8 cellular contexts compared by ENCODE assay signal in the genomic region with DNA sequence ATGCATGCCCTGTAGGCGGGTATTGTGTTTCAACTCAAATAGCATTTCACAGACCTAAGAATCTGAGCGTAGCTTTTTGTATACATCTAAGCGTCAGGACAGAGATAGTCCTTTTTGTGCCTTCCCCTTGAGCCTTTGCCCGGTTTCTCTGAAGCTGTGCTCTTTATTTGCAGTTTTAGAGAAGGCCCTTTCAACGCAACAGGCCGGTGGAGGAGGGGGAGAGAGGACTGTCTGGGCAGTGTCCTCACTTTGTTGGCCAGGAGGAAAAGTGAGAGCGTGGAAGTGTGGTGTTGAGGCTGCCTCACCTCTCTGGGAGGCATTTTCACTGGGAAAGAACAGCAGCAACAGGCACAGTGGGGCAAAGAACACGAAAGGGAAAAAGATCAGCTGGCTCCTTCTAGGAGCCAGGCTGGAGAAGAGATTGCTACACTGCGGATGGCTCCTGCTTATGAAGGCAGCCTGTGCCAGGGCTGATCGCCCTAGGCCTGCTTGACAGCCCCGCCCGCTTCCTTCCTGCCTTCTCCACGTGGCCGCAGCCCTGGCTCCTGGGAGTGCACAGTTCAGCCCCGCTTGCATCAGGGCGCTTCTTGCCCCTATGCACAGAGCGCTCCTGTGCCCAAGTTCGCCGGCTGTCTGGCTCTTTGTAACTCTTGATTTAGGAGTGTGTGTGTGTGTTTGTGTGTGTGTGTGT.
DNase-seq lines count a peak whose midpoint lies in the region; ATAC-seq and TF ChIP-seq lines count a peak whose summit lies in the region.

No MANE protein-coding gene starts in this region.

- no peak overlapping the region for H3K14ac ChIP-seq in mesenchymal stem cell (ENCODE audit: low read length in 2 of 2)

- H3K36me3 Mint-ChIP-seq in nephron progenitor cell (ENCODE audit: low read depth) = no peaks in the 10 kb centered on the region
- no peaks in the 10 kb centered on the region for H3K36me3 Mint-ChIP-seq in naive thymus-derived CD8-positive, alpha-beta T cell

- no peak overlapping the region for H2BK15ac ChIP-seq in mesenchymal stem cell (ENCODE audit: low read depth, poor library complexity, severe bottlenecking)

- H3K27ac ChIP-seq in mesenchymal stem cell (ENCODE audit: low read length, poor library complexity, severe bottlenecking) = no peak overlapping the region

- no peak overlapping the region for H2BK12ac ChIP-seq in mesenchymal stem cell (ENCODE audit: low read length in 2 of 2)

- H4K20me1 ChIP-seq in Loucy (ENCODE audit: insufficient read depth, low read length, poor library complexity, severe bottlenecking) = no peaks in the 10 kb centered on the region

- H4K91ac ChIP-seq in mesenchymal stem cell (ENCODE audit: low read length) = no peak overlapping the region

- no peaks in the 10 kb centered on the region for H3K79me2 ChIP-seq in Loucy (ENCODE audit: insufficient read depth, low read length)

- H2AK5ac ChIP-seq in mesenchymal stem cell (ENCODE audit: low read length, severe bottlenecking) = no peak overlapping the region

- no peak overlapping the region for H3K4ac ChIP-seq in mesenchymal stem cell (ENCODE audit: low read depth in 1 of 2, low read length in 2 of 2)

- H3K36me3 ChIP-seq in Loucy (ENCODE audit: insufficient read depth, low read length) = no peaks in the 10 kb centered on the region
- no peaks in the 10 kb centered on the region for H3K36me3 ChIP-seq in mesenchymal stem cell (ENCODE audit: control insufficient read depth in 1 of 2, insufficient read depth in 2 of 2, low read depth in 1 of 2, low read length in 2 of 2)

- H3F3A ChIP-seq in Loucy (ENCODE audit: low read depth) = no peaks in the 10 kb centered on the region

- 39% methylated on average over 19 of the region's 19 CpGs for WGBS in mesenchymal stem cell

- H3K27me3 Mint-ChIP-seq in nephron progenitor cell (ENCODE audit: low read depth, poor library complexity) = peaks cover 29% of the 10 kb centered on the region
- peaks cover 12 to 55% (median 32%) of the 10 kb centered on the region in 5 donors for H3K27me3 Mint-ChIP-seq in naive thymus-derived CD8-positive, alpha-beta T cell

- H3K4me1 ChIP-seq in Loucy (ENCODE audit: insufficient read depth, low read length, poor library complexity, severe bottlenecking) = peaks cover 41% of the 10 kb centered on the region
- peaks cover 10% of the 10 kb centered on the region for H3K4me1 ChIP-seq in mesenchymal stem cell (ENCODE audit: control insufficient read depth, insufficient read depth, low read depth, low read length)

- H3K79me1 ChIP-seq in mesenchymal stem cell (replicated peaks; ENCODE audit: low read length, poor library complexity, severe bottlenecking) = no peaks in the 10 kb centered on the region

- H3K9ac ChIP-seq in Loucy (ENCODE audit: low read depth, low read length, poor library complexity, severe bottlenecking) (peak overlapping the region; percentile 47), mesenchymal stem cell (ENCODE audit: low read length) (no peak overlapping the region)

- no peaks in the 10 kb centered on the region for H3K9me3 ChIP-seq in Loucy (ENCODE audit: insufficient read depth, low read depth, low read length)
- no peaks in the 10 kb centered on the region for H3K9me3 ChIP-seq in mesenchymal stem cell (ENCODE audit: control insufficient read depth, low read length)

- H2BK5ac ChIP-seq in mesenchymal stem cell (ENCODE audit: low read depth, low read length, poor library complexity, severe bottlenecking) = no peak overlapping the region

- no peak overlapping the region for H4K8ac ChIP-seq in mesenchymal stem cell (ENCODE audit: low read length)

- H3K4me2 ChIP-seq in Loucy (ENCODE audit: low read depth, low read length, poor library complexity, severe bottlenecking) (peak overlapping the region; percentile 52), mesenchymal stem cell (ENCODE audit: low read length, poor library complexity, severe bottlenecking) (no peak overlapping the region)

- H3K4me3 ChIP-seq in Loucy (ENCODE audit: low read length, poor library complexity, severe bottlenecking) = no peak overlapping the region
- no peak overlapping the region for H3K4me3 ChIP-seq in mesenchymal stem cell (ENCODE audit: insufficient read depth in 1 of 2, low read depth in 1 of 2, low read length in 2 of 2)

- H3K18ac ChIP-seq in mesenchymal stem cell (ENCODE audit: low read depth in 1 of 2, low read length in 2 of 2) = no peak overlapping the region

- H3K27me3 ChIP-seq in Loucy (ENCODE audit: insufficient read depth, low read length, poor library complexity, severe bottlenecking) (no peaks in the 10 kb centered on the region), mesenchymal stem cell (ENCODE audit: control insufficient read depth in 1 of 2, insufficient read depth in 1 of 2, low read length in 2 of 2) (peaks cover 15 to 21% of the 10 kb centered on the region in 2 experiments)

- H3K23ac ChIP-seq in mesenchymal stem cell (ENCODE audit: low read length in 2 of 2) = no peak overlapping the region

- no peaks in the 10 kb centered on the region for H3K9me2 ChIP-seq in Loucy (replicated peaks; ENCODE audit: low read depth, low read length)

- no peaks in the 10 kb centered on the region for H3K9me3 Mint-ChIP-seq in nephron progenitor cell
- peaks cover 0 to 3% (median 0%) of the 10 kb centered on the region in 9 donors for H3K9me3 Mint-ChIP-seq in naive thymus-derived CD8-positive, alpha-beta T cell

- DNase-seq in C1 segment of cervical spinal cord (lab: John Stamatoyannopoulos, UW) = peak in 9 of 14 donors; percentile 6 to 69 (median 20)
- DNase-seq in fibroblast of the conjunctiva (ENCODE audit: low read depth) = peak; percentile 3
- peak; percentile 44 for DNase-seq in nephron progenitor cell
- DNase-seq in naive thymus-derived CD8-positive, alpha-beta T cell = no peak
- no peak for DNase-seq in GOT3 (lab: John Stamatoyannopoulos, UW)
- DNase-seq in NCI-H2107 (lab: John Stamatoyannopoulos, UW) = no peak
- no peak for DNase-seq in mesenchymal stem cell

- POLR2A ChIA-PET in naive thymus-derived CD8-positive, alpha-beta T cell (lab: Charles Lee) = no interaction called here

- no peak for ATAC-seq in naive thymus-derived CD8-positive, alpha-beta T cell

- H3K4me3 Mint-ChIP-seq in nephron progenitor cell = peak overlapping the region; percentile 43
- H3K4me3 Mint-ChIP-seq in naive thymus-derived CD8-positive, alpha-beta T cell = peak overlapping the region in 3 of 10 donors; percentile 3 to 34 (median 32)

- H2BK120ac ChIP-seq in mesenchymal stem cell (ENCODE audit: low read depth, low read length) = no peak overlapping the region

- H3K4me1 Mint-ChIP-seq in nephron progenitor cell = peaks cover 57% of the 10 kb centered on the region
- H3K4me1 Mint-ChIP-seq in naive thymus-derived CD8-positive, alpha-beta T cell = peaks cover 4 to 11% (median 10%) of the 10 kb centered on the region in 4 donors

- peak overlapping the region; percentile 65 for H3K27ac Mint-ChIP-seq in nephron progenitor cell
- no peak overlapping the region for H3K27ac Mint-ChIP-seq in naive thymus-derived CD8-positive, alpha-beta T cell

- H2AFZ ChIP-seq in Loucy (ENCODE audit: low read length) (peak overlapping the region; percentile 69), mesenchymal stem cell (ENCODE audit: low read depth, low read length) (no peak overlapping the region)

- no peak for TF ChIP-seq CTCF in Loucy (conservative IDR thresholded peaks at IDR 0.05; ENCODE audit: low read length)
- no peak for TF ChIP-seq CTCF in nephron progenitor cell (IDR thresholded peaks at IDR 0.05)

Comparison
In these comparisons a context has a peak if more than half of its experiments do, and no peak if none do; other contexts are left out.
1. DNase-seq: peak in C1 segment of cervical spinal cord (9 of 14), fibroblast of the conjunctiva (single experiment) and nephron progenitor cell (single experiment); none in naive thymus-derived CD8-positive, alpha-beta T cell (0 of 10), GOT3 (single experiment), NCI-H2107 (single experiment) and mesenchymal stem cell (single experiment).